1 cellular context compared by ENCODE assay signal in genomic region chr10:80133221-80133620, GRCh38.
TF ChIP-seq lines count a peak whose summit lies in the region.

No MANE protein-coding gene starts in this region.

TF ChIP-seq in HepG2, 621 proteins besides CTCF, POLR2A, EP300 and RAD21 (continued from another document):
- TF ChIP-seq THRA (CRISPR knock-in tag; IDR thresholded peaks at IDR 0.05; ENCODE audit: borderline replicate concordance) = no peak
- no peak for TF ChIP-seq ZNF282 (IDR thresholded peaks at IDR 0.05; ENCODE audit: partially characterized antibody)
- TF ChIP-seq ZNF710 (CRISPR knock-in tag; IDR thresholded peaks at IDR 0.05; ENCODE audit: borderline replicate concordance) = no peak
- TF ChIP-seq HMGXB3 (CRISPR knock-in tag; IDR thresholded peaks at IDR 0.05; ENCODE audit: borderline replicate concordance) = no peak
- TF ChIP-seq, protein P1, sequence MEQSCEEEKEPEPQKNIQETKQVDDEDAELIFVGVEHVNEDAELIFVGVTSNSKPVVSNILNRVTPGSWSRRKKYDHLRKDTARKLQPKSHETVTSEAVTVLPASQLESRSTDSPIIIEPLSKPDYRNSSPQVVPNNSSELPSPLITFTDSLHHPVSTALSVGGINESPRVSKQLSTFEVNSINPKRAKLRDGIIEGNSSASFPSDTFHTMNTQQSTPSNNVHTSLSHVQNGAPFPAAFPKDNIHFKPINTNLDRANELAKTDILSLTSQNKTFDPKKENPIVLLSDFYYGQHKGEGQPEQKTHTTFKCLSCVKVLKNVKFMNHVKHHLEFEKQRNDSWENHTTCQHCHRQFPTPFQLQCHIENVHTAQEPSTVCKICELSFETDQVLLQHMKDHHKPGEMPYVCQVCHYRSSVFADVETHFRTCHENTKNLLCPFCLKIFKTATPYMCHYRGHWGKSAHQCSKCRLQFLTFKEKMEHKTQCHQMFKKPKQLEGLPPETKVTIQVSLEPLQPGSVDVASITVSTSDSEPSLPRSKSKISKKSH (CRISPR knock-in tag; IDR thresholded peaks at IDR 0.05; ENCODE audit: borderline replicate concordance) = no peak
- no peak for TF ChIP-seq DNMT1 (CRISPR knock-in tag; IDR thresholded peaks at IDR 0.05)
- TF ChIP-seq CBFB (CRISPR knock-in tag; IDR thresholded peaks at IDR 0.05) = no peak
- no peak for TF ChIP-seq CHD4 (IDR thresholded peaks at IDR 0.05; ENCODE audit: borderline replicate concordance, low read length)
- TF ChIP-seq SPEN (CRISPR knock-in tag; IDR thresholded peaks at IDR 0.05; ENCODE audit: low read depth) = no peak
- no peak for TF ChIP-seq ATF5 (CRISPR knock-in tag; IDR thresholded peaks at IDR 0.05; ENCODE audit: low read depth)
- TF ChIP-seq ZNF788 (CRISPR knock-in tag; IDR thresholded peaks at IDR 0.05; ENCODE audit: borderline replicate concordance) = no peak
- TF ChIP-seq SP140L (CRISPR knock-in tag; IDR thresholded peaks at IDR 0.05; ENCODE audit: borderline replicate concordance) = no peak
- TF ChIP-seq, protein P2, sequence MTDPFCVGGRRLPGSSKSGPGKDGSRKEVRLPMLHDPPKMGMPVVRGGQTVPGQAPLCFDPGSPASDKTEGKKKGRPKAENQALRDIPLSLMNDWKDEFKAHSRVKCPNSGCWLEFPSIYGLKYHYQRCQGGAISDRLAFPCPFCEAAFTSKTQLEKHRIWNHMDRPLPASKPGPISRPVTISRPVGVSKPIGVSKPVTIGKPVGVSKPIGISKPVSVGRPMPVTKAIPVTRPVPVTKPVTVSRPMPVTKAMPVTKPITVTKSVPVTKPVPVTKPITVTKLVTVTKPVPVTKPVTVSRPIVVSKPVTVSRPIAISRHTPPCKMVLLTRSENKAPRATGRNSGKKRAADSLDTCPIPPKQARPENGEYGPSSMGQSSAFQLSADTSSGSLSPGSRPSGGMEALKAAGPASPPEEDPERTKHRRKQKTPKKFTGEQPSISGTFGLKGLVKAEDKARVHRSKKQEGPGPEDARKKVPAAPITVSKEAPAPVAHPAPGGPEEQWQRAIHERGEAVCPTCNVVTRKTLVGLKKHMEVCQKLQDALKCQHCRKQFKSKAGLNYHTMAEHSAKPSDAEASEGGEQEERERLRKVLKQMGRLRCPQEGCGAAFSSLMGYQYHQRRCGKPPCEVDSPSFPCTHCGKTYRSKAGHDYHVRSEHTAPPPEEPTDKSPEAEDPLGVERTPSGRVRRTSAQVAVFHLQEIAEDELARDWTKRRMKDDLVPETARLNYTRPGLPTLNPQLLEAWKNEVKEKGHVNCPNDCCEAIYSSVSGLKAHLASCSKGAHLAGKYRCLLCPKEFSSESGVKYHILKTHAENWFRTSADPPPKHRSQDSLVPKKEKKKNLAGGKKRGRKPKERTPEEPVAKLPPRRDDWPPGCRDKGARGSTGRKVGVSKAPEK (CRISPR knock-in tag; IDR thresholded peaks at IDR 0.05; ENCODE audit: borderline replicate concordance) = no peak
- no peak for TF ChIP-seq ZSCAN30 (CRISPR knock-in tag; IDR thresholded peaks at IDR 0.05)
- TF ChIP-seq NCOA1 (CRISPR knock-in tag; IDR thresholded peaks at IDR 0.05) = no peak
- TF ChIP-seq TCF7L2 (IDR thresholded peaks at IDR 0.05; ENCODE audit: low read depth, low read length) = no peak
